Comparison of ENCODE assay signal across 23 cellular contexts in genomic region chr6:24270011-24270410, GRCh38.
"Had no signal": no experiment of that assay in that cellular context is flagged by ENCODE, and none has a peak within 500 bp of the region (broad histone marks: within the 10 kb centered on the region; RNA-seq: fewer than 3 reads in every experiment).

No MANE protein-coding gene starts in this region.

- H3K9me3 ChIP-seq: colonic mucosa, esophagus squamous epithelium, gastroesophageal sphincter, neutrophil, right atrium auricular region, sigmoid colon, stomach, thoracic aorta, upper lobe of right lung, vagina had no signal

- H3K27ac ChIP-seq: colonic mucosa, esophagus squamous epithelium, gastroesophageal sphincter, neutrophil, right atrium auricular region, sigmoid colon, skin epidermis, stomach, thoracic aorta, upper lobe of right lung, vagina had no signal

- H3K9me3 Mint-ChIP-seq: naive B cell had no signal

- H3K36me3 ChIP-seq: colonic mucosa, esophagus squamous epithelium, gastroesophageal sphincter, neutrophil, right atrium auricular region, sigmoid colon, stomach, thoracic aorta, upper lobe of right lung, vagina had no signal

- H3K4me3 ChIP-seq: colonic mucosa, esophagus squamous epithelium, gastroesophageal sphincter, lung, right atrium auricular region, sigmoid colon, skin epidermis, stomach, thoracic aorta, upper lobe of right lung, vagina had no signal

- H3K27ac Mint-ChIP-seq: naive B cell had no signal

- H3K4me3 Mint-ChIP-seq: naive B cell had no signal

- H3K4me1 ChIP-seq: colonic mucosa, esophagus squamous epithelium, right atrium auricular region, stomach, upper lobe of right lung, vagina had no signal

- H3K27me3 ChIP-seq: colonic mucosa, esophagus squamous epithelium, gastroesophageal sphincter, neutrophil, right atrium auricular region, sigmoid colon, stomach, upper lobe of right lung, vagina had no signal

- ATAC-seq: gastroesophageal sphincter, left cardiac atrium, left ventricle myocardium superior, upper lobe of right lung had no signal

- DNase-seq: colonic mucosa; dermis blood vessel endothelial cell; esophagus squamous epithelium; foreskin fibroblast; glutamatergic neuron; left cardiac atrium; left ventricle myocardium superior; mesenchymal stem cell; naive B cell; posterior cingulate gyrus; sigmoid colon; stimulated activated CD4-positive, alpha-beta T cell treated with anti-CD3 and anti-CD28 coated beads, Interleukin-12 subunit alpha, Interleukin-12 subunit beta, amount 100 ng/mL, for 4 hours; stimulated activated naive CD4-positive, alpha-beta T cell; stomach; substantia nigra; upper lobe of right lung had no signal

- H3K36me3 Mint-ChIP-seq: naive B cell had no signal
